Comparison of ENCODE assay signal across 8 cellular contexts in the genomic region with DNA sequence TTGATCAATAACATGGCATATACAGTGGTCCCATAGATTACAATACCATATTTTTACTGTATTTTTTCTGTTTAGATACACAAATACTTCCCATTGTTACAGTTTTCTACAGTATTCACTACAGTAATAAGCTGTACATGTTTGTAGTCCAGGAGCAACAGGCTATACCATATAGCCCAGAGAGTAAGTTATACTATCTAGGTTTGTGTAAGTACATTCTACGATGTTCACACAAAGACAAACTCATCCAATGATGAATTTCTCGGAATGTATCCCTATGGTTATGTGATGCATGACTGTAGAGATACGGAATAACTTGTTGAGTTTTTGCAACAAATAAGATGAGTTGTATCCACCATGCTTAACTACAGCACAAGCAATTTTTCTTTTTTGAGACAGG.
"Had no signal": no experiment of that assay in that cellular context is flagged by ENCODE, and none has a peak within 500 bp of the region (broad histone marks: within the 10 kb centered on the region; RNA-seq: fewer than 3 reads in every experiment).

No MANE protein-coding gene starts in this region.

- DNase-seq: H9, HCEC 1CT, HFFc6, IMR-90, Kasumi-1, KG1 had no signal

- H3K4me3 ChIP-seq: GM23338, K562 had no signal
